In genomic region chr2:132760405-132760804, GRCh38 we compare ENCODE assay signal across 27 cellular contexts.
DNase-seq lines count a peak whose midpoint lies in the region; ATAC-seq and TF ChIP-seq lines count a peak whose summit lies in the region.
"Had no signal": no experiment of that assay in that cellular context is flagged by ENCODE, and none has a peak within 500 bp of the region (broad histone marks: within the 10 kb centered on the region; RNA-seq: fewer than 3 reads in every experiment).

No MANE protein-coding gene starts in this region.

- no peaks in the 10 kb centered on the region for H3K4me1 Mint-ChIP-seq in stimulated activated effector memory CD8-positive, alpha-beta T cell treated with anti-CD3 and anti-CD28 coated beads, Interleukin-12 subunit alpha, Interleukin-12 subunit beta, amount 100 ng/mL, for 72 hours
- H3K4me1 Mint-ChIP-seq: CD8-positive, alpha-beta memory T cell; naive thymus-derived CD4-positive, alpha-beta T cell had no signal

- peak; percentile 56 for ATAC-seq in GM19043 (IDR thresholded peaks at IDR 0.05; ENCODE audit: low read depth, unreplicated experiment)
- peak; percentile 49 for ATAC-seq in HG02759 (IDR thresholded peaks at IDR 0.05; ENCODE audit: unreplicated experiment)
- peak; percentile 51 for ATAC-seq in HG03558 (IDR thresholded peaks at IDR 0.05; ENCODE audit: extremely low read depth, unreplicated experiment)
- no peak for ATAC-seq in stimulated activated effector memory CD8-positive, alpha-beta T cell treated with anti-CD3 and anti-CD28 coated beads, Interleukin-12 subunit alpha, Interleukin-12 subunit beta, amount 100 ng/mL, for 72 hours
- ATAC-seq: activated CD8-positive, alpha-beta T cell treated with anti-CD3 and anti-CD28 coated beads for 36 hours; foreskin keratinocyte; K562; left lobe of liver; naive thymus-derived CD4-positive, alpha-beta T cell; stimulated activated naive CD8-positive, alpha-beta T cell treated with anti-CD3 and anti-CD28 coated beads, Interleukin-15, Interleukin-2, amounts not matched to agents 100 U/mL and 50 U/mL, for 24 hours had no signal

- TF ChIP-seq CTCF in GM12865 (IDR thresholded peaks at IDR 0.05; ENCODE audit: insufficient read depth, low read depth, low read length, missing control alignments), result no peak

- H3K27ac Mint-ChIP-seq in stimulated activated effector memory CD8-positive, alpha-beta T cell treated with anti-CD3 and anti-CD28 coated beads, Interleukin-12 subunit alpha, Interleukin-12 subunit beta, amount 100 ng/mL, for 72 hours, result no peak overlapping the region
- H3K27ac Mint-ChIP-seq: activated CD8-positive, alpha-beta T cell treated with anti-CD3 and anti-CD28 coated beads for 36 hours; CD8-positive, alpha-beta memory T cell; naive thymus-derived CD4-positive, alpha-beta T cell had no signal

- no peak overlapping the region for H3K4me3 Mint-ChIP-seq in stimulated activated effector memory CD8-positive, alpha-beta T cell treated with anti-CD3 and anti-CD28 coated beads, Interleukin-12 subunit alpha, Interleukin-12 subunit beta, amount 100 ng/mL, for 72 hours
- H3K4me3 Mint-ChIP-seq: activated CD8-positive, alpha-beta T cell treated with anti-CD3 and anti-CD28 coated beads for 36 hours; CD8-positive, alpha-beta memory T cell; naive thymus-derived CD4-positive, alpha-beta T cell had no signal

- no peak overlapping the region for H3K4me3 ChIP-seq in GM12865 (ENCODE audit: low read depth, low read length)
- H3K4me3 ChIP-seq: HAP-1, K562, smooth muscle cell, thyroid gland had no signal

- H3K36me3 Mint-ChIP-seq in stimulated activated effector memory CD8-positive, alpha-beta T cell treated with anti-CD3 and anti-CD28 coated beads, Interleukin-12 subunit alpha, Interleukin-12 subunit beta, amount 100 ng/mL, for 72 hours, result no peaks in the 10 kb centered on the region
- H3K36me3 Mint-ChIP-seq: CD8-positive, alpha-beta memory T cell; naive thymus-derived CD4-positive, alpha-beta T cell had no signal

- DNase-seq in GM12865 (ENCODE audit: low read depth) (peak; percentile 8), NCI-H2081 treated with DMSO at 0.1 percent for 48 hours (lab: John Stamatoyannopoulos, UW) (no peak), NCI-H146 (lab: John Stamatoyannopoulos, UW) (no peak)
- no peak for DNase-seq in stimulated activated naive CD4-positive, alpha-beta T cell (lab: John Stamatoyannopoulos, UW)
- no peak for DNase-seq in stimulated activated effector memory CD8-positive, alpha-beta T cell treated with anti-CD3 and anti-CD28 coated beads, Interleukin-12 subunit alpha, Interleukin-12 subunit beta, amount 100 ng/mL, for 72 hours (ENCODE audit: low spot score in 2 of 2)
- DNase-seq: activated CD8-positive, alpha-beta T cell treated with anti-CD3 and anti-CD28 coated beads for 36 hours; AML-193; brain microvascular endothelial cell; CD8-positive, alpha-beta memory T cell; DMS79; effector CD8-positive, alpha-beta T cell; foreskin keratinocyte; MM.1S; naive thymus-derived CD4-positive, alpha-beta T cell; NCI-H1436 treated with DMSO at 0.1 percent for 48 hours; NCI-H69; retina; stimulated activated naive CD8-positive, alpha-beta T cell treated with anti-CD3 and anti-CD28 coated beads, Interleukin-15, Interleukin-2, amounts not matched to agents 100 U/mL and 50 U/mL, for 24 hours; T1000; thyroid gland had no signal

- H3K9me3 Mint-ChIP-seq in stimulated activated effector memory CD8-positive, alpha-beta T cell treated with anti-CD3 and anti-CD28 coated beads, Interleukin-12 subunit alpha, Interleukin-12 subunit beta, amount 100 ng/mL, for 72 hours, result peaks cover 12% of the 10 kb centered on the region
